In the genomic region with DNA sequence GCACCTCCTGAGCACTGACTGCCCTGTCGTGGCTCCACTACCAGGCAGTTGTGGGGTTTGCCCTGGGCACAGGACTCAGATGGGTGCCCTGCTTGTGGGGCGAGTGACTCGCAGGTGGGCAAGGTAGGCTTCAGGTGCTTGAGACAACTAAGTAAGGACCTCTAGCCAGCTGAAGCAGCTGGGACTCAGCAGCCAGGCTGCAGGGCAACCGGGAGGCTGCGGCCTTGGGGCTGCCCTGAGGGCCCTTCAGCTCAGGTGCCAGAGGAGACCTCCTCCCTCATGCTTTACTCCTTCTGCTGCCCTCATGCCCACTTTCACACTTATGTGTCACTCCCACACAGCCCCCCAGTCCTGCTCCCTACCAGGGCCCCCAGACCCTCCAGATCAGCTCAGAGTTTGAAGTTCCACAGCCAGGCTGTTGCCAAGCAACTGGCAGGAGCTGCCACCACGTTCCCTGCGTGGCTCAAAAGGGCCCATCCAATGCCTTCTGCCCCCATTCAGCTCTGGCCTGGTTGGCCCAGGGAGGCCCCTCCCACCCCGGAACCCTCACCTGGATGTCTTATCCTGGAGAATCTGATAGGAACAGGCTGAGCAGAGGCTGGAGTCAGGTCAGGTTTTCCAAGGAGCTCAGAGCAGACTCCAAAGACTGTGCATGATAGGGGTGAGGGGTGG, we compare ENCODE assay signal across 30 cellular contexts. TPM values are rescaled to one million over a fixed set of nuclear protein-coding genes. Genes with fewer than 3 reads are reported as not detected.
A peak's percentile ranks its signal among the peaks of the same experiment; 100 is the strongest.
DNase-seq lines count a peak whose midpoint lies in the region; ATAC-seq, FAIRE-seq and TF ChIP-seq lines count a peak whose summit lies in the region.
"Had no signal": no experiment of that assay in that cellular context is flagged by ENCODE, and none has a peak within 500 bp of the region (broad histone marks: within the 10 kb centered on the region; RNA-seq: fewer than 3 reads in every experiment).

No MANE protein-coding gene starts in this region.

- peaks cover 0 to 2% (median 0%) of the 10 kb centered on the region in 3 donors for H3K36me3 Mint-ChIP-seq in naive thymus-derived CD8-positive, alpha-beta T cell
- H3K36me3 Mint-ChIP-seq in natural killer cell treated with Interleukin-12 subunit alpha and Interleukin-12 subunit beta and Interleukin-15 and Interleukin-18, amount 100 ng/mL, for 72 hours, result no peaks in the 10 kb centered on the region
- H3K36me3 Mint-ChIP-seq: activated naive CD8-positive, alpha-beta T cell treated with anti-CD3 and anti-CD28 coated beads, Interleukin-2, amount 10 ng/mL, durations not matched to agents 7 days and 5 days had no signal

- H3K27me3 Mint-ChIP-seq in naive thymus-derived CD8-positive, alpha-beta T cell, result peaks cover 32 to 98% (median 69%) of the 10 kb centered on the region in 5 donors
- peaks cover 51 to 52% of the 10 kb centered on the region in 2 donors for H3K27me3 Mint-ChIP-seq in natural killer cell treated with Interleukin-12 subunit alpha and Interleukin-12 subunit beta and Interleukin-15 and Interleukin-18, amount 100 ng/mL, for 72 hours

- H4K20me1 ChIP-seq in HepG2 (ENCODE audit: insufficient read depth, low read length), result no peaks in the 10 kb centered on the region

- in situ Hi-C loops in HepG2 (cut with HindIII; ENCODE audit: extremely low pct_ligation_motif_present, low pct_unique_long_range_greater_than_20kb), result loop anchor here (5.0 kb wide), 1 partner anchor 44 kb away; no protein-coding TSS in a partner anchor

- POLR2A ChIA-PET in HepG2 (lab: Yijun Ruan, JAX), result interaction anchor here (0.9 to 2.2 kb wide), 11 partner anchors 10 to 99 kb away, joined by 3 to 20 read pairs (median 4); a partner anchor contains a TSS
- POLR2A ChIA-PET in naive thymus-derived CD8-positive, alpha-beta T cell (lab: Charles Lee), result interaction anchor here (1.3 to 1.7 kb wide), 3 partner anchors 11 to 99 kb away, joined by 4 to 6 read pairs (median 5); no protein-coding TSS in a partner anchor

- H3K4me3 ChIP-seq in HepG2 (replicated peaks in 1 of 3; ENCODE audit: insufficient read depth in 1 of 3, low read depth in 2 of 3, low read length in 3 of 3) (no peak overlapping the region), right lobe of liver (no peak overlapping the region)
- H3K4me3 ChIP-seq: tibial artery had no signal

- ATAC-seq in HepG2 (no peak), right lobe of liver (no peak), SK-N-SH treated with all-trans-retinoic acid at 6 μM for 48 hours (no peak), GM19324 (IDR thresholded peaks at IDR 0.05; ENCODE audit: low FRiP score, unreplicated experiment) (no peak)
- ATAC-seq in naive thymus-derived CD8-positive, alpha-beta T cell, result no peak
- no peak for ATAC-seq in natural killer cell treated with Interleukin-12 subunit alpha and Interleukin-12 subunit beta and Interleukin-15 and Interleukin-18, amount 100 ng/mL, for 72 hours

- no peak overlapping the region for H3K9ac ChIP-seq in HepG2 (ENCODE audit: insufficient read depth, low read depth, low read length)
- H3K9ac ChIP-seq: BLaER1 treated with 17β-estradiol and CSF1 and Interleukin-3, amounts not matched to agents 10 nM and 100 nM had no signal

- no peak for FAIRE-seq in HepG2 (lab: Jason Lieb, UNC)
- FAIRE-seq: GM18507 had no signal

- H3K36me3 ChIP-seq in HepG2 (replicated peaks in 1 of 2; ENCODE audit: control insufficient read depth in 1 of 2, insufficient read depth in 2 of 2, low read length in 2 of 2) (no peaks in the 10 kb centered on the region), right lobe of liver (no peaks in the 10 kb centered on the region)
- H3K36me3 ChIP-seq: BLaER1 treated with 17β-estradiol and CSF1 and Interleukin-3, amounts not matched to agents 10 nM and 100 nM; esophagus squamous epithelium; tibial artery; WERI-Rb-1 had no signal

- no peak for DNase-seq in HepG2 (ENCODE audit: low spot score)
- DNase-seq in right lobe of liver, result no peak
- DNase-seq in NCI-H510A (lab: John Stamatoyannopoulos, UW), result peak; percentile 40
- DNase-seq in naive thymus-derived CD8-positive, alpha-beta T cell, result peak in 1 of 10 donors; percentile 54
- no peak for DNase-seq in GM20000 (ENCODE audit: low spot score)
- DNase-seq in natural killer cell treated with Interleukin-12 subunit alpha and Interleukin-12 subunit beta and Interleukin-15 and Interleukin-18, amount 100 ng/mL, for 72 hours (ENCODE audit: low spot score), result no peak
- DNase-seq: ACHN; activated CD4-positive, alpha-beta T cell treated with anti-CD3 and anti-CD28 coated beads, Interleukin-2, amount 50 U/mL, for 4 hours; activated naive CD8-positive, alpha-beta T cell treated with anti-CD3 and anti-CD28 coated beads, Interleukin-2, amount 10 ng/mL, durations not matched to agents 7 days and 5 days; central memory CD4-positive, alpha-beta T cell; esophagus squamous epithelium; foreskin melanocyte; HFFc6; Kasumi-1; NCI-H146; NCI-H2171; NCI-H524 treated with DMSO at 0.1 percent for 48 hours; NK-92 treated with Interleukin-12 subunit alpha and Interleukin-12 subunit beta, amount 100 ng/mL, for 24 hours; nucleus accumbens; Right ventricle myocardium superior; tibial artery had no signal

- TF ChIP-seq POLR2A in HepG2 (IDR thresholded peaks at IDR 0.05; ENCODE audit: insufficient read depth in 1 of 2, low read depth in 2 of 2, low read length in 2 of 2) (no peak), right lobe of liver (IDR thresholded peaks at IDR 0.05) (no peak)

- no peak overlapping the region for H3K27ac ChIP-seq in HepG2 (ENCODE audit: extremely low read length, insufficient read depth, low read length)
- H3K27ac ChIP-seq in right lobe of liver, result no peak overlapping the region
- H3K27ac ChIP-seq: BLaER1 treated with 17β-estradiol and CSF1 and Interleukin-3, amounts not matched to agents 10 nM and 100 nM; esophagus squamous epithelium; HL-60; tibial artery had no signal

- TF ChIP-seq CTCF in HepG2 (CRISPR knock-in tag; IDR thresholded peaks at IDR 0.05), result no peak
- no peak for TF ChIP-seq CTCF in right lobe of liver (IDR thresholded peaks at IDR 0.05)
- TF ChIP-seq CTCF in GM20000 (IDR thresholded peaks at IDR 0.05; ENCODE audit: extremely low read depth, missing control alignments), result no peak

- H3K4me2 ChIP-seq in HepG2 (ENCODE audit: low read depth, low read length), result no peak overlapping the region

- H3K9me3 Mint-ChIP-seq in naive thymus-derived CD8-positive, alpha-beta T cell, result no peaks in the 10 kb centered on the region
- no peaks in the 10 kb centered on the region for H3K9me3 Mint-ChIP-seq in natural killer cell treated with Interleukin-12 subunit alpha and Interleukin-12 subunit beta and Interleukin-15 and Interleukin-18, amount 100 ng/mL, for 72 hours
- H3K9me3 Mint-ChIP-seq: activated naive CD8-positive, alpha-beta T cell treated with anti-CD3 and anti-CD28 coated beads, Interleukin-2, amount 10 ng/mL, durations not matched to agents 7 days and 5 days; dendritic cell treated with granulocyte-macrophage colony-stimulating factor and Interleukin-4, amounts not matched to agents 40 ng/mL and 50 ng/mL, for 4 days; HFFc6; T-helper 2 cell treated with Interferon-gamma antibody and Interleukin-4, amounts not matched to agents 5 μg/mL and 100 μg/mL, for 36 hours had no signal

- H3K9me3 ChIP-seq in HepG2 (ENCODE audit: low read length) (no peaks in the 10 kb centered on the region), right lobe of liver (no peaks in the 10 kb centered on the region)
- H3K9me3 ChIP-seq: esophagus squamous epithelium, tibial artery had no signal

- BruUV-seq in HepG2 (replicated peaks; lab: Mats Ljungman, UMichigan), result no TSS peak

- peaks cover 9 to 64% of the 10 kb centered on the region in 2 experiments for H3K27me3 ChIP-seq in HepG2 (ENCODE audit: control insufficient read depth in 1 of 2, insufficient read depth in 2 of 2, low read length in 2 of 2)
- H3K27me3 ChIP-seq in right lobe of liver, result peaks cover 9 to 36% of the 10 kb centered on the region in 2 donors

- H3K4me3 Mint-ChIP-seq in naive thymus-derived CD8-positive, alpha-beta T cell, result peak overlapping the region in 8 of 10 donors; percentile 27 to 67 (median 53)
- no peak overlapping the region for H3K4me3 Mint-ChIP-seq in natural killer cell treated with Interleukin-12 subunit alpha and Interleukin-12 subunit beta and Interleukin-15 and Interleukin-18, amount 100 ng/mL, for 72 hours
- H3K4me3 Mint-ChIP-seq: activated naive CD8-positive, alpha-beta T cell treated with anti-CD3 and anti-CD28 coated beads, Interleukin-2, amount 10 ng/mL, durations not matched to agents 7 days and 5 days; dendritic cell treated with granulocyte-macrophage colony-stimulating factor and Interleukin-4, amounts not matched to agents 40 ng/mL and 50 ng/mL, for 4 days; HFFc6; T-helper 2 cell treated with Interferon-gamma antibody and Interleukin-4, amounts not matched to agents 5 μg/mL and 100 μg/mL, for 36 hours had no signal

- intact Hi-C loops in HepG2 (cut with micrococcal nuclease; ENCODE audit: unreplicated experiment), result no loop called here
- intact Hi-C loops in right lobe of liver (cut with DNase I), result loop anchor here (5.0 kb wide), 1 partner anchor 44 kb away; no protein-coding TSS in a partner anchor

- peaks cover 13 to 33% (median 31%) of the 10 kb centered on the region in 4 donors for H3K4me1 Mint-ChIP-seq in naive thymus-derived CD8-positive, alpha-beta T cell
- H3K4me1 Mint-ChIP-seq in natural killer cell treated with Interleukin-12 subunit alpha and Interleukin-12 subunit beta and Interleukin-15 and Interleukin-18, amount 100 ng/mL, for 72 hours (ENCODE audit: low read depth in 2 of 2), result peaks cover 7 to 9% of the 10 kb centered on the region in 2 donors

- H3K27ac Mint-ChIP-seq in naive thymus-derived CD8-positive, alpha-beta T cell, result peak overlapping the region in 1 of 10 donors; percentile 5
- H3K27ac Mint-ChIP-seq in natural killer cell treated with Interleukin-12 subunit alpha and Interleukin-12 subunit beta and Interleukin-15 and Interleukin-18, amount 100 ng/mL, for 72 hours, result no peak overlapping the region
- H3K27ac Mint-ChIP-seq: activated naive CD8-positive, alpha-beta T cell treated with anti-CD3 and anti-CD28 coated beads, Interleukin-2, amount 10 ng/mL, durations not matched to agents 7 days and 5 days; dendritic cell treated with granulocyte-macrophage colony-stimulating factor and Interleukin-4, amounts not matched to agents 40 ng/mL and 50 ng/mL, for 4 days; HFFc6; T-helper 2 cell treated with Interferon-gamma antibody and Interleukin-4, amounts not matched to agents 5 μg/mL and 100 μg/mL, for 36 hours had no signal

- H2AFZ ChIP-seq in HepG2 (ENCODE audit: low read length), result no peak overlapping the region

- H3K4me1 ChIP-seq in HepG2 (ENCODE audit: insufficient read depth, low read length) (peaks cover 24% of the 10 kb centered on the region), right lobe of liver (peaks cover 0 to 4% (median 0%) of the 10 kb centered on the region in 4 donors)

- H3K79me2 ChIP-seq in HepG2 (ENCODE audit: insufficient read depth, low read length), result no peaks in the 10 kb centered on the region

- 7% methylated on average over 5 of the region's 8 CpGs for WGBS in HepG2 (ENCODE audit: low lambda C conversion rate)
- WGBS in right lobe of liver (ENCODE audit: insufficient coverage, low coverage, low lambda C conversion rate, missing lambda C conversion rate), result 29% methylated on average over 1 of the region's 8 CpGs

- TF ChIP-seq EP300 in HepG2 (IDR thresholded peaks at IDR 0.05; ENCODE audit: low read depth in 2 of 2, low read length in 2 of 2), result no peak
- TF ChIP-seq EP300 in HepG2 (CRISPR knock-in tag; IDR thresholded peaks at IDR 0.05; ENCODE audit: borderline replicate concordance), result no peak

- CTCF ChIA-PET in HepG2 (lab: Yijun Ruan, JAX; ENCODE audit: low intra/inter-chr PET ratio, low total read pairs), result interaction anchor here (1.2 to 2.4 kb wide), 4 partner anchors 41 to 48 kb away, joined by 3 to 65 read pairs (median 4); no protein-coding TSS in a partner anchor

- no peak for TF ChIP-seq RAD21 in HepG2 (CRISPR knock-in tag; IDR thresholded peaks at IDR 0.05)

RNA-seq across cellular contexts. Expression of a gene that starts 10.0 kb away (rescaled TPM):
- total RNA-seq in HepG2 (2016; rRNA removed; fragmentation: Illumina TruSeq; extraction: Trizol) (0.07 TPM in 2 replicates), right lobe of liver (under 1 TPM; 0.12 to 0.60 (median 0.27) TPM)
- total RNA-seq in HepG2 (2016; cell fraction: cytosol; rRNA removed; fragmentation: Illumina TruSeq; extraction: Trizol; ENCODE audit: low read depth), result not detected in 2 replicates
- total RNA-seq in HepG2 (2016; cell fraction: insoluble cytoplasmic fraction; rRNA removed; fragmentation: Illumina TruSeq; extraction: Trizol), result 0.09 TPM in 1 of 2 replicates, not detected in the other
- 0.10 TPM in 1 of 2 replicates, not detected in the other for total RNA-seq in HepG2 (2016; cell fraction: membrane; rRNA removed; fragmentation: Illumina TruSeq; extraction: Trizol)
- total RNA-seq in HepG2 (2016; cell fraction: nucleus; rRNA removed; fragmentation: Illumina TruSeq; extraction: Trizol), result 0.13 and 0.22 TPM in 2 replicates
- polyA plus RNA-seq in HepG2 (2011; rRNA removed), result 0.20 and 0.26 TPM in 2 replicates
- 0.15 and 0.16 TPM in 2 replicates for polyA plus RNA-seq in HepG2 (2011; cell fraction: cytosol; rRNA removed)
- 0.87 and 1.6 TPM in 2 replicates for polyA plus RNA-seq in HepG2 (2011; cell fraction: nucleus; rRNA removed)
- 0.09 and 0.21 TPM in 2 replicates for polyA plus RNA-seq in HepG2 (2012)
- 0.05 and 0.09 TPM in 2 replicates for polyA plus RNA-seq in HepG2 (2016; cell fraction: cytosol; fragmentation: Illumina TruSeq; extraction: Trizol; ENCODE audit: low read depth)
- polyA plus RNA-seq in HepG2 (2016; cell fraction: insoluble cytoplasmic fraction; fragmentation: Illumina TruSeq; extraction: Trizol; ENCODE audit: low read depth), result 0.08 TPM in 1 of 2 replicates, not detected in the other
- 0.16 TPM in 1 of 2 replicates, not detected in the other for polyA plus RNA-seq in HepG2 (2016; cell fraction: membrane; fragmentation: Illumina TruSeq; extraction: Trizol; ENCODE audit: low read depth)
- polyA plus RNA-seq in HepG2 (2016; cell fraction: nucleus; fragmentation: Illumina TruSeq; extraction: Trizol; ENCODE audit: insufficient read depth, low read depth), result not detected in 2 replicates
- polyA minus RNA-seq in HepG2 (2011; rRNA and poly(A)+ RNA removed; ENCODE audit: low replicate concordance), result 1.3 TPM in 1 of 2 replicates, not detected in the other
- polyA minus RNA-seq in HepG2 (2011; cell fraction: cytosol; rRNA and poly(A)+ RNA removed), result not detected in 2 replicates
- polyA minus RNA-seq in HepG2 (2011; cell fraction: nucleus; rRNA and poly(A)+ RNA removed), result 0.13 TPM in 1 of 2 replicates, not detected in the other
- total RNA-seq in naive thymus-derived CD8-positive, alpha-beta T cell, result not detected
- not detected for polyA plus RNA-seq in naive thymus-derived CD8-positive, alpha-beta T cell
- not detected for total RNA-seq in natural killer cell treated with Interleukin-12 subunit alpha and Interleukin-12 subunit beta and Interleukin-15 and Interleukin-18, amount 100 ng/mL, for 72 hours
- total RNA-seq: activated naive CD8-positive, alpha-beta T cell treated with anti-CD3 and anti-CD28 coated beads, Interleukin-2, amount 10 ng/mL, durations not matched to agents 7 days and 5 days; esophagus squamous epithelium; HFFc6; Right ventricle myocardium superior; skeletal muscle tissue had no signal
